13 cellular contexts compared by ENCODE assay signal in the genomic region with DNA sequence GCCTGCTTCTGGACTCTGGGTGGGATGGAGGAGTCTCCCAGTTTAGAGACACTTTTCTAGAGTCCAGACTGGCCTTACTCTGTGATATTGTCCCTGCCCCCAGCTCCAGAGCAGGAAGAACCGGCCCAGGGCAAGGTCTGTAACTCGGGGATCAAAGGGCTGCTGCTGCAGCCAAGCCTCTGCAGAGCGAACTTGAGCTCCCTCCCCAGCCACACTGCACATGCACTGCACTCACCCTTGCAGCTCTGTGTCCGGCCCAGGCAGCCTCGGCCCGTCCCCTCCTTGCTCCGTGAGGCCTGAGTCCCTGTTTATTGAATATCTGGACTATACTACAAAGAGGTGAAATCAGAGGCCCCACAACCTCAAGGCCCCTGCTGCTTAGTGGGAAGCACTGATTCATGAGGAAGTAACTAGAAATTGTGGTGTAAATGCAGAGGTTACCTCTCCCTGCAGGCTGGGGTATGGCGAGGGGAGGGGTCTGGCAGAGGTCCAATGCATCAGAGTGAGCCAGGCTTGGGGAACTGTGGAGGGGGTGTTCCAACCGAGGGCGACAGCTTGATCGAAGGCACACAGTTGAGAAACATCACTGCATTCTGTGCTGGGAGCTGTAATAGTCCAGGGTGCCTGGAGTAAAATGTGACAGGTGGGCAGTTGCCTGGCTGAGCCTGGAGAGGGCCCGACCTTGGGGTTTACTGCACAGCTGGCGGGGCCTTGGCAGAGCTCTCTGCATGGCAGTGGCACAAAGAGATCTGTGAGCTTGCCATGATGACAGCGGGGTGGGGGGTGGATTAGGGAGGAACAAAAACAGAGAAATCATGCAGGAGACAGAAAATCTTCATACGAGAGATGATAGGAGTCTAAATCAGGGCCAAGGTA. TPM values are rescaled to one million over a fixed set of nuclear protein-coding genes. Genes with fewer than 3 reads are reported as not detected.
DNase-seq lines count a peak whose midpoint lies in the region; ATAC-seq, FAIRE-seq and TF ChIP-seq lines count a peak whose summit lies in the region.
"Had no signal": no experiment of that assay in that cellular context is flagged by ENCODE, and none has a peak within 500 bp of the region (broad histone marks: within the 10 kb centered on the region; RNA-seq: fewer than 3 reads in every experiment).

No MANE protein-coding gene starts in this region.

- DNase-seq in NCI-H1417 (lab: John Stamatoyannopoulos, UW), result peak in 2 of 3 experiments; percentile 46 to 49
- DNase-seq in NCI-H1417 treated with DMSO at 0.1 percent for 48 hours (lab: John Stamatoyannopoulos, UW), result no peak
- DNase-seq in OCI-LY7 (ENCODE audit: low spot score), result peak; percentile 27
- DNase-seq in kidney tubule cell (ENCODE audit: low spot score), result peak; percentile 71
- peak; percentile 92 for DNase-seq in small intestine
- DNase-seq in GM19240 (ENCODE audit: insufficient read length, low spot score), result no peak
- DNase-seq: 8988T, activated T-cell treated with anti-CD3 and anti-CD28 coated beads for 4 hours, GM23248 had no signal

- BruUV-seq in OCI-LY7 (replicated peaks; lab: Mats Ljungman, UMichigan), result no TSS peak

- no peak overlapping the region for H3K27ac ChIP-seq in OCI-LY7 (ENCODE audit: low read depth, low read length, poor library complexity, severe bottlenecking)
- H3K27ac ChIP-seq in small intestine (ENCODE audit: low read depth in 1 of 2, low read length in 1 of 2), result peak overlapping the region; percentile 71 to 82
- H3K27ac ChIP-seq: GM23248 had no signal

- no peaks in the 10 kb centered on the region for H3K27me3 ChIP-seq in small intestine (ENCODE audit: control insufficient read depth in 2 of 2, insufficient read depth in 2 of 2, low read length in 2 of 2)

- H3K79me2 ChIP-seq in OCI-LY7 (ENCODE audit: insufficient read depth, low read depth, low read length), result no peaks in the 10 kb centered on the region

- no peaks in the 10 kb centered on the region for H3K9me3 ChIP-seq in OCI-LY7 (ENCODE audit: low read length)
- H3K9me3 ChIP-seq in small intestine (ENCODE audit: control insufficient read depth, low read depth), result no peaks in the 10 kb centered on the region

- WGBS in small intestine, 3 donors, result 10 to 38% (median 28%) methylated on average over 15 of the region's 15 CpGs

- ATAC-seq in HG02571 (IDR thresholded peaks at IDR 0.05; ENCODE audit: unreplicated experiment) (no peak), HG03442 (IDR thresholded peaks at IDR 0.05; ENCODE audit: unreplicated experiment) (no peak)

- FAIRE-seq in small intestine (lab: Jason Lieb, UNC), result no peak
- FAIRE-seq: urothelium cell line had no signal

- CTCF ChIA-PET in OCI-LY7 (lab: Charles Lee; ENCODE audit: unreplicated experiment), result interaction anchor here (0.5 kb wide), 2 partner anchors 74 to 1457 kb away, joined by 3 read pairs; no protein-coding TSS in a partner anchor

- POLR2A ChIA-PET in OCI-LY7 (lab: Charles Lee), result interaction anchor here (0.6 to 1.2 kb wide), 3 partner anchors 10 to 33 kb away, joined by 3 to 4 read pairs (median 4); no protein-coding TSS in a partner anchor

- H2AFZ ChIP-seq in OCI-LY7 (ENCODE audit: low read length), result peak overlapping the region; percentile 72
- H2AFZ ChIP-seq: GM23248 had no signal

- no peak overlapping the region for H3K4me3 ChIP-seq in OCI-LY7 (ENCODE audit: low read depth, low read length, poor library complexity, severe bottlenecking)
- H3K4me3 ChIP-seq in small intestine (ENCODE audit: low read depth in 1 of 2, low read length in 2 of 2), result no peak overlapping the region
- H3K4me3 ChIP-seq: GM23248 had no signal

- peak overlapping the region; percentile 34 for H3K4me2 ChIP-seq in OCI-LY7 (ENCODE audit: low read length)

- intact Hi-C loops in OCI-LY7 (cut with micrococcal nuclease; ENCODE audit: unreplicated experiment), result no loop called here

- no peaks in the 10 kb centered on the region for H3K36me3 ChIP-seq in OCI-LY7 (ENCODE audit: insufficient read depth, low read length)
- no peaks in the 10 kb centered on the region for H3K36me3 ChIP-seq in small intestine (ENCODE audit: control insufficient read depth in 2 of 2, insufficient read depth in 2 of 2, low read length in 2 of 2)

- H3K4me1 ChIP-seq in OCI-LY7 (ENCODE audit: insufficient read depth, low read length, poor library complexity, severe bottlenecking) (peaks cover 57% of the 10 kb centered on the region), small intestine (ENCODE audit: control insufficient read depth in 2 of 2, insufficient read depth in 1 of 2, low read depth in 1 of 2, low read length in 1 of 2) (peaks cover 0 to 3% of the 10 kb centered on the region in 2 donors)

- H4K20me1 ChIP-seq in OCI-LY7 (ENCODE audit: insufficient read depth, low read length), result no peaks in the 10 kb centered on the region

- TF ChIP-seq CTCF in OCI-LY7 (conservative IDR thresholded peaks at IDR 0.05; ENCODE audit: low read length), result no peak

- H3K9me2 ChIP-seq in OCI-LY7 (ENCODE audit: insufficient read depth, low read length), result no peaks in the 10 kb centered on the region

RNA-seq across cellular contexts. Expression of a gene that starts 49.1 kb away (rescaled TPM):
- not detected in 2 replicates for total RNA-seq in OCI-LY7 (2014; rRNA removed; shearing (Covaris generic))
- not detected in 2 replicates for total RNA-seq in OCI-LY7 (2022)
- 100 to 1,000 TPM in 2 of 3 donors, 10 to 100 TPM in 1; 72.7 to 190 (median 156) TPM for polyA plus RNA-seq in small intestine
- total RNA-seq: GM23248, osteoblast had no signal
- polyA plus RNA-seq: GM23248 had no signal

Comparison
In these comparisons a context has a peak if more than half of its experiments do, and no peak if none do; other contexts are left out.
1. DNase-seq: peak in NCI-H1417 (2 of 3), OCI-LY7 (single experiment), kidney tubule cell (single experiment) and small intestine (single experiment); none in NCI-H1417 treated with DMSO at 0.1 percent for 48 hours (single experiment) and GM19240 (single experiment).